Comparison of ENCODE assay signal across 1 cellular context in genomic region chr4:84503495-84504437, GRCh38.
TF ChIP-seq lines count a peak whose summit lies in the region.

No MANE protein-coding gene starts in this region.

TF ChIP-seq in WTC11, 78 proteins besides CTCF, POLR2A, EP300 and RAD21 (continued from another document):
- TF ChIP-seq, protein P1, sequence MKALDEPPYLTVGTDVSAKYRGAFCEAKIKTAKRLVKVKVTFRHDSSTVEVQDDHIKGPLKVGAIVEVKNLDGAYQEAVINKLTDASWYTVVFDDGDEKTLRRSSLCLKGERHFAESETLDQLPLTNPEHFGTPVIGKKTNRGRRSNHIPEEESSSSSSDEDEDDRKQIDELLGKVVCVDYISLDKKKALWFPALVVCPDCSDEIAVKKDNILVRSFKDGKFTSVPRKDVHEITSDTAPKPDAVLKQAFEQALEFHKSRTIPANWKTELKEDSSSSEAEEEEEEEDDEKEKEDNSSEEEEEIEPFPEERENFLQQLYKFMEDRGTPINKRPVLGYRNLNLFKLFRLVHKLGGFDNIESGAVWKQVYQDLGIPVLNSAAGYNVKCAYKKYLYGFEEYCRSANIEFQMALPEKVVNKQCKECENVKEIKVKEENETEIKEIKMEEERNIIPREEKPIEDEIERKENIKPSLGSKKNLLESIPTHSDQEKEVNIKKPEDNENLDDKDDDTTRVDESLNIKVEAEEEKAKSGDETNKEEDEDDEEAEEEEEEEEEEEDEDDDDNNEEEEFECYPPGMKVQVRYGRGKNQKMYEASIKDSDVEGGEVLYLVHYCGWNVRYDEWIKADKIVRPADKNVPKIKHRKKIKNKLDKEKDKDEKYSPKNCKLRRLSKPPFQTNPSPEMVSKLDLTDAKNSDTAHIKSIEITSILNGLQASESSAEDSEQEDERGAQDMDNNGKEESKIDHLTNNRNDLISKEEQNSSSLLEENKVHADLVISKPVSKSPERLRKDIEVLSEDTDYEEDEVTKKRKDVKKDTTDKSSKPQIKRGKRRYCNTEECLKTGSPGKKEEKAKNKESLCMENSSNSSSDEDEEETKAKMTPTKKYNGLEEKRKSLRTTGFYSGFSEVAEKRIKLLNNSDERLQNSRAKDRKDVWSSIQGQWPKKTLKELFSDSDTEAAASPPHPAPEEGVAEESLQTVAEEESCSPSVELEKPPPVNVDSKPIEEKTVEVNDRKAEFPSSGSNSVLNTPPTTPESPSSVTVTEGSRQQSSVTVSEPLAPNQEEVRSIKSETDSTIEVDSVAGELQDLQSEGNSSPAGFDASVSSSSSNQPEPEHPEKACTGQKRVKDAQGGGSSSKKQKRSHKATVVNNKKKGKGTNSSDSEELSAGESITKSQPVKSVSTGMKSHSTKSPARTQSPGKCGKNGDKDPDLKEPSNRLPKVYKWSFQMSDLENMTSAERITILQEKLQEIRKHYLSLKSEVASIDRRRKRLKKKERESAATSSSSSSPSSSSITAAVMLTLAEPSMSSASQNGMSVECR (CRISPR knock-in tag; IDR thresholded peaks at IDR 0.05; ENCODE audit: borderline replicate concordance), result no peak
- TF ChIP-seq, protein P2, sequence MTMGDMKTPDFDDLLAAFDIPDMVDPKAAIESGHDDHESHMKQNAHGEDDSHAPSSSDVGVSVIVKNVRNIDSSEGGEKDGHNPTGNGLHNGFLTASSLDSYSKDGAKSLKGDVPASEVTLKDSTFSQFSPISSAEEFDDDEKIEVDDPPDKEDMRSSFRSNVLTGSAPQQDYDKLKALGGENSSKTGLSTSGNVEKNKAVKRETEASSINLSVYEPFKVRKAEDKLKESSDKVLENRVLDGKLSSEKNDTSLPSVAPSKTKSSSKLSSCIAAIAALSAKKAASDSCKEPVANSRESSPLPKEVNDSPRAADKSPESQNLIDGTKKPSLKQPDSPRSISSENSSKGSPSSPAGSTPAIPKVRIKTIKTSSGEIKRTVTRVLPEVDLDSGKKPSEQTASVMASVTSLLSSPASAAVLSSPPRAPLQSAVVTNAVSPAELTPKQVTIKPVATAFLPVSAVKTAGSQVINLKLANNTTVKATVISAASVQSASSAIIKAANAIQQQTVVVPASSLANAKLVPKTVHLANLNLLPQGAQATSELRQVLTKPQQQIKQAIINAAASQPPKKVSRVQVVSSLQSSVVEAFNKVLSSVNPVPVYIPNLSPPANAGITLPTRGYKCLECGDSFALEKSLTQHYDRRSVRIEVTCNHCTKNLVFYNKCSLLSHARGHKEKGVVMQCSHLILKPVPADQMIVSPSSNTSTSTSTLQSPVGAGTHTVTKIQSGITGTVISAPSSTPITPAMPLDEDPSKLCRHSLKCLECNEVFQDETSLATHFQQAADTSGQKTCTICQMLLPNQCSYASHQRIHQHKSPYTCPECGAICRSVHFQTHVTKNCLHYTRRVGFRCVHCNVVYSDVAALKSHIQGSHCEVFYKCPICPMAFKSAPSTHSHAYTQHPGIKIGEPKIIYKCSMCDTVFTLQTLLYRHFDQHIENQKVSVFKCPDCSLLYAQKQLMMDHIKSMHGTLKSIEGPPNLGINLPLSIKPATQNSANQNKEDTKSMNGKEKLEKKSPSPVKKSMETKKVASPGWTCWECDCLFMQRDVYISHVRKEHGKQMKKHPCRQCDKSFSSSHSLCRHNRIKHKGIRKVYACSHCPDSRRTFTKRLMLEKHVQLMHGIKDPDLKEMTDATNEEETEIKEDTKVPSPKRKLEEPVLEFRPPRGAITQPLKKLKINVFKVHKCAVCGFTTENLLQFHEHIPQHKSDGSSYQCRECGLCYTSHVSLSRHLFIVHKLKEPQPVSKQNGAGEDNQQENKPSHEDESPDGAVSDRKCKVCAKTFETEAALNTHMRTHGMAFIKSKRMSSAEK (CRISPR knock-in tag; IDR thresholded peaks at IDR 0.05; ENCODE audit: borderline replicate concordance), result no peak
- TF ChIP-seq, protein P3, sequence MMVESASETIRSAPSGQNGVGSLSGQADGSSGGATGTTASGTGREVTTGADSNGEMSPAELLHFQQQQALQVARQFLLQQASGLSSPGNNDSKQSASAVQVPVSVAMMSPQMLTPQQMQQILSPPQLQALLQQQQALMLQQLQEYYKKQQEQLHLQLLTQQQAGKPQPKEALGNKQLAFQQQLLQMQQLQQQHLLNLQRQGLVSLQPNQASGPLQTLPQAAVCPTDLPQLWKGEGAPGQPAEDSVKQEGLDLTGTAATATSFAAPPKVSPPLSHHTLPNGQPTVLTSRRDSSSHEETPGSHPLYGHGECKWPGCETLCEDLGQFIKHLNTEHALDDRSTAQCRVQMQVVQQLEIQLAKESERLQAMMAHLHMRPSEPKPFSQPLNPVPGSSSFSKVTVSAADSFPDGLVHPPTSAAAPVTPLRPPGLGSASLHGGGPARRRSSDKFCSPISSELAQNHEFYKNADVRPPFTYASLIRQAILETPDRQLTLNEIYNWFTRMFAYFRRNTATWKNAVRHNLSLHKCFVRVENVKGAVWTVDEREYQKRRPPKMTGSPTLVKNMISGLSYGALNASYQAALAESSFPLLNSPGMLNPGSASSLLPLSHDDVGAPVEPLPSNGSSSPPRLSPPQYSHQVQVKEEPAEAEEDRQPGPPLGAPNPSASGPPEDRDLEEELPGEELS (CRISPR knock-in tag; IDR thresholded peaks at IDR 0.05), result no peak
- TF ChIP-seq, protein P4, sequence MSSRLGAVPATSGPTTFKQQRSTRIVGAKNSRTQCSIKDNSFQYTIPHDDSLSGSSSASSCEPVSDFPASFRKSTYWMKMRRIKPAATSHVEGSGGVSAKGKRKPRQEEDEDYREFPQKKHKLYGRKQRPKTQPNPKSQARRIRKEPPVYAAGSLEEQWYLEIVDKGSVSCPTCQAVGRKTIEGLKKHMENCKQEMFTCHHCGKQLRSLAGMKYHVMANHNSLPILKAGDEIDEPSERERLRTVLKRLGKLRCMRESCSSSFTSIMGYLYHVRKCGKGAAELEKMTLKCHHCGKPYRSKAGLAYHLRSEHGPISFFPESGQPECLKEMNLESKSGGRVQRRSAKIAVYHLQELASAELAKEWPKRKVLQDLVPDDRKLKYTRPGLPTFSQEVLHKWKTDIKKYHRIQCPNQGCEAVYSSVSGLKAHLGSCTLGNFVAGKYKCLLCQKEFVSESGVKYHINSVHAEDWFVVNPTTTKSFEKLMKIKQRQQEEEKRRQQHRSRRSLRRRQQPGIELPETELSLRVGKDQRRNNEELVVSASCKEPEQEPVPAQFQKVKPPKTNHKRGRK (CRISPR knock-in tag; IDR thresholded peaks at IDR 0.05; ENCODE audit: borderline replicate concordance), result no peak
- TF ChIP-seq, protein P5, sequence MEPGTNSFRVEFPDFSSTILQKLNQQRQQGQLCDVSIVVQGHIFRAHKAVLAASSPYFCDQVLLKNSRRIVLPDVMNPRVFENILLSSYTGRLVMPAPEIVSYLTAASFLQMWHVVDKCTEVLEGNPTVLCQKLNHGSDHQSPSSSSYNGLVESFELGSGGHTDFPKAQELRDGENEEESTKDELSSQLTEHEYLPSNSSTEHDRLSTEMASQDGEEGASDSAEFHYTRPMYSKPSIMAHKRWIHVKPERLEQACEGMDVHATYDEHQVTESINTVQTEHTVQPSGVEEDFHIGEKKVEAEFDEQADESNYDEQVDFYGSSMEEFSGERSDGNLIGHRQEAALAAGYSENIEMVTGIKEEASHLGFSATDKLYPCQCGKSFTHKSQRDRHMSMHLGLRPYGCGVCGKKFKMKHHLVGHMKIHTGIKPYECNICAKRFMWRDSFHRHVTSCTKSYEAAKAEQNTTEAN (CRISPR knock-in tag; IDR thresholded peaks at IDR 0.05), result no peak
- TF ChIP-seq KAT7 (CRISPR knock-in tag; IDR thresholded peaks at IDR 0.05; ENCODE audit: borderline replicate concordance), result no peak
- TF ChIP-seq, protein P6, sequence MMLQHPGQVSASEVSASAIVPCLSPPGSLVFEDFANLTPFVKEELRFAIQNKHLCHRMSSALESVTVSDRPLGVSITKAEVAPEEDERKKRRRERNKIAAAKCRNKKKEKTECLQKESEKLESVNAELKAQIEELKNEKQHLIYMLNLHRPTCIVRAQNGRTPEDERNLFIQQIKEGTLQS (CRISPR knock-in tag; conservative IDR thresholded peaks at IDR 0.05), result no peak
- TF ChIP-seq ZNF281 (CRISPR knock-in tag; IDR thresholded peaks at IDR 0.05), result no peak
- TF ChIP-seq, protein P7, sequence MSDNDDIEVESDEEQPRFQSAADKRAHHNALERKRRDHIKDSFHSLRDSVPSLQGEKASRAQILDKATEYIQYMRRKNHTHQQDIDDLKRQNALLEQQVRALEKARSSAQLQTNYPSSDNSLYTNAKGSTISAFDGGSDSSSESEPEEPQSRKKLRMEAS (CRISPR knock-in tag; IDR thresholded peaks at IDR 0.05), result no peak
- TF ChIP-seq ZBTB21 (CRISPR knock-in tag; IDR thresholded peaks at IDR 0.05; ENCODE audit: borderline replicate concordance), result no peak
TF ChIP-seq in WTC11: peak in this region for 0.
